Comparison of ENCODE assay signal across 12 cellular contexts in the genomic region with DNA sequence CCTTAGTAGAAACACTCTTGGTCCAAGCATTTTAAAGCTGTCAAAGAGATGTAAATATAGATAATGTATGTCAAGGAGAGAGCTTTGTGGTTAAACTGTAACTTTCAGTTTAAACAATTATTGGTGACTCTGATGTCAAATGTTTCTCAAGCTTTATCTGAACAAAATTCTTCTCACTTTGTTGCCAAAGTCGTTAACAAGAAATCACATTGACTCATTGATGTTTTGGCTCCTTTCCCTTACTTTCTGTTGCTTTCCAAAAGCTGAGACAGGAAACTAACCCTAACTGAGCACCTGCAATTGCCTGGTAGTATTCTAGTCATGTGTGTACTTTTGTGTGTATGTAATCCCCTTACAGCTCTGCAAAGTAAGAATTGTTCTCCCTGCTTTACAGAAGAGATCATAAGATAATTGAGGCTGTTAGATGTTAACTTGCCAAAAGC.
DNase-seq lines count a peak whose midpoint lies in the region; ATAC-seq, FAIRE-seq and TF ChIP-seq lines count a peak whose summit lies in the region.
"Had no signal": no experiment of that assay in that cellular context is flagged by ENCODE, and none has a peak within 500 bp of the region (broad histone marks: within the 10 kb centered on the region; RNA-seq: fewer than 3 reads in every experiment).

No MANE protein-coding gene starts in this region.

- DNase-seq in GM18507 (ENCODE audit: extremely low spot score, insufficient read length, low read depth) = no peak
- no peak for DNase-seq in activated T-helper 2 cell treated with anti-CD3 and anti-CD28 coated beads, Interferon-gamma antibody, Interleukin-2, Interleukin-4, amounts not matched to agents 10 μg/mL and 5 μg/mL and 100 μg/mL, durations not matched to agents 14 hours and 24 hours and 36 hours (ENCODE audit: low spot score)
- DNase-seq in lung (ENCODE audit: low spot score) = no peak
- DNase-seq in chondrocyte (ENCODE audit: low spot score) = no peak
- DNase-seq in activated CD4-positive, alpha-beta memory T cell treated with anti-CD3 and anti-CD28 coated beads for 36 hours = no peak
- DNase-seq in SW480 (ENCODE audit: low spot score) = no peak
- no peak for DNase-seq in epidermal melanocyte (ENCODE audit: insufficient read length, low spot score)
- DNase-seq: stimulated activated naive B cell treated with anti-CD40 and anti-IgM and Interleukin-4, amounts not matched to agents 10 μg/mL and 1 μg/mL and 100 μg/mL, for 72 hours; WERI-Rb-1 had no signal

- H3K4me3 ChIP-seq in lung = no peak overlapping the region
- H3K4me3 ChIP-seq: coronary artery, PC-9 had no signal

- peaks cover 0 to 1% of the 10 kb centered on the region in 2 donors for H3K36me3 ChIP-seq in lung (ENCODE audit: control insufficient read depth in 2 of 2, insufficient read depth in 2 of 2, low read length in 2 of 2)
- H3K36me3 ChIP-seq: WERI-Rb-1 had no signal

- H3K27ac ChIP-seq in lung (ENCODE audit: low read depth in 1 of 2, low read length in 1 of 2) = no peak overlapping the region
- H3K27ac ChIP-seq: coronary artery, PC-9, WERI-Rb-1 had no signal

- H3K36me3 Mint-ChIP-seq in activated T-helper 2 cell treated with anti-CD3 and anti-CD28 coated beads, Interferon-gamma antibody, Interleukin-2, Interleukin-4, amounts not matched to agents 10 μg/mL and 5 μg/mL and 100 μg/mL, durations not matched to agents 14 hours and 24 hours and 36 hours (ENCODE audit: low read depth) = no peaks in the 10 kb centered on the region
- H3K36me3 Mint-ChIP-seq in chondrocyte (ENCODE audit: low read depth) = no peaks in the 10 kb centered on the region
- no peaks in the 10 kb centered on the region for H3K36me3 Mint-ChIP-seq in activated CD4-positive, alpha-beta memory T cell treated with anti-CD3 and anti-CD28 coated beads for 36 hours
- H3K36me3 Mint-ChIP-seq: stimulated activated naive B cell treated with anti-CD40 and anti-IgM and Interleukin-4, amounts not matched to agents 10 μg/mL and 1 μg/mL and 100 μg/mL, for 72 hours had no signal

- peak; percentile 33 for FAIRE-seq in GM18507 (lab: Jason Lieb, UNC)

- intact Hi-C loops in activated T-helper 2 cell treated with anti-CD3 and anti-CD28 coated beads, Interferon-gamma antibody, Interleukin-2, Interleukin-4, amounts not matched to agents 10 μg/mL and 5 μg/mL and 100 μg/mL, durations not matched to agents 14 hours and 24 hours and 36 hours (cut with micrococcal nuclease) = no loop called here
- intact Hi-C loops in activated CD4-positive, alpha-beta memory T cell treated with anti-CD3 and anti-CD28 coated beads for 36 hours (cut with micrococcal nuclease) = no loop called here

- no peaks in the 10 kb centered on the region for H3K4me1 ChIP-seq in lung (ENCODE audit: control insufficient read depth in 2 of 2, insufficient read depth in 2 of 2, low read length in 2 of 2)

- H3K27me3 ChIP-seq in lung (ENCODE audit: control insufficient read depth, insufficient read depth) = no peaks in the 10 kb centered on the region

- H3K9me3 ChIP-seq in lung (ENCODE audit: control insufficient read depth in 2 of 2, insufficient read depth in 1 of 2, low read length in 1 of 2) = peaks cover 0 to 2% of the 10 kb centered on the region in 2 donors

- CTCF ChIA-PET in activated CD4-positive, alpha-beta memory T cell treated with anti-CD3 and anti-CD28 coated beads for 36 hours (lab: Charles Lee) = no interaction called here

- 16 to 33% methylated on average over 1 of the region's 1 CpG for WGBS in lung, 2 donors

- peak overlapping the region; percentile 22 for H3K4me3 Mint-ChIP-seq in activated T-helper 2 cell treated with anti-CD3 and anti-CD28 coated beads, Interferon-gamma antibody, Interleukin-2, Interleukin-4, amounts not matched to agents 10 μg/mL and 5 μg/mL and 100 μg/mL, durations not matched to agents 14 hours and 24 hours and 36 hours (ENCODE audit: low read depth)
- no peak overlapping the region for H3K4me3 Mint-ChIP-seq in chondrocyte (ENCODE audit: unreplicated experiment)
- no peak overlapping the region for H3K4me3 Mint-ChIP-seq in activated CD4-positive, alpha-beta memory T cell treated with anti-CD3 and anti-CD28 coated beads for 36 hours
- H3K4me3 Mint-ChIP-seq: stimulated activated naive B cell treated with anti-CD40 and anti-IgM and Interleukin-4, amounts not matched to agents 10 μg/mL and 1 μg/mL and 100 μg/mL, for 72 hours had no signal

- peaks cover 16% of the 10 kb centered on the region for H3K4me1 Mint-ChIP-seq in activated T-helper 2 cell treated with anti-CD3 and anti-CD28 coated beads, Interferon-gamma antibody, Interleukin-2, Interleukin-4, amounts not matched to agents 10 μg/mL and 5 μg/mL and 100 μg/mL, durations not matched to agents 14 hours and 24 hours and 36 hours (ENCODE audit: low read depth)
- H3K4me1 Mint-ChIP-seq in chondrocyte (ENCODE audit: low read depth) = no peaks in the 10 kb centered on the region
- H3K4me1 Mint-ChIP-seq in activated CD4-positive, alpha-beta memory T cell treated with anti-CD3 and anti-CD28 coated beads for 36 hours (ENCODE audit: low read depth) = no peaks in the 10 kb centered on the region
- H3K4me1 Mint-ChIP-seq: stimulated activated naive B cell treated with anti-CD40 and anti-IgM and Interleukin-4, amounts not matched to agents 10 μg/mL and 1 μg/mL and 100 μg/mL, for 72 hours had no signal

- ATAC-seq in HG03432 (IDR thresholded peaks at IDR 0.05; ENCODE audit: unreplicated experiment) = peak; percentile 87
- ATAC-seq in lung (ENCODE audit: insufficient read depth, low FRiP score) = peak; percentile 27
- ATAC-seq: stimulated activated naive B cell treated with anti-CD40 and anti-IgM and Interleukin-4, amounts not matched to agents 10 μg/mL and 1 μg/mL and 100 μg/mL, for 72 hours had no signal

- TF ChIP-seq CTCF in lung (IDR thresholded peaks at IDR 0.05; ENCODE audit: control extremely low read depth, extremely low read depth) (no peak), chondrocyte (IDR thresholded peaks at IDR 0.05) (no peak)

- H3K27me3 Mint-ChIP-seq in activated T-helper 2 cell treated with anti-CD3 and anti-CD28 coated beads, Interferon-gamma antibody, Interleukin-2, Interleukin-4, amounts not matched to agents 10 μg/mL and 5 μg/mL and 100 μg/mL, durations not matched to agents 14 hours and 24 hours and 36 hours (ENCODE audit: low read depth) = peaks cover 8% of the 10 kb centered on the region
- H3K27me3 Mint-ChIP-seq in chondrocyte (ENCODE audit: low read depth) = peaks cover 20% of the 10 kb centered on the region
- H3K27me3 Mint-ChIP-seq in activated CD4-positive, alpha-beta memory T cell treated with anti-CD3 and anti-CD28 coated beads for 36 hours = no peaks in the 10 kb centered on the region
- H3K27me3 Mint-ChIP-seq: stimulated activated naive B cell treated with anti-CD40 and anti-IgM and Interleukin-4, amounts not matched to agents 10 μg/mL and 1 μg/mL and 100 μg/mL, for 72 hours had no signal

- H3K27ac Mint-ChIP-seq in activated T-helper 2 cell treated with anti-CD3 and anti-CD28 coated beads, Interferon-gamma antibody, Interleukin-2, Interleukin-4, amounts not matched to agents 10 μg/mL and 5 μg/mL and 100 μg/mL, durations not matched to agents 14 hours and 24 hours and 36 hours = peak overlapping the region; percentile 36
- no peak overlapping the region for H3K27ac Mint-ChIP-seq in chondrocyte (ENCODE audit: unreplicated experiment)
- no peak overlapping the region for H3K27ac Mint-ChIP-seq in activated CD4-positive, alpha-beta memory T cell treated with anti-CD3 and anti-CD28 coated beads for 36 hours
- H3K27ac Mint-ChIP-seq: stimulated activated naive B cell treated with anti-CD40 and anti-IgM and Interleukin-4, amounts not matched to agents 10 μg/mL and 1 μg/mL and 100 μg/mL, for 72 hours had no signal

- H3K9me3 Mint-ChIP-seq in activated T-helper 2 cell treated with anti-CD3 and anti-CD28 coated beads, Interferon-gamma antibody, Interleukin-2, Interleukin-4, amounts not matched to agents 10 μg/mL and 5 μg/mL and 100 μg/mL, durations not matched to agents 14 hours and 24 hours and 36 hours = no peaks in the 10 kb centered on the region
- no peaks in the 10 kb centered on the region for H3K9me3 Mint-ChIP-seq in chondrocyte (ENCODE audit: low read depth)
- H3K9me3 Mint-ChIP-seq in activated CD4-positive, alpha-beta memory T cell treated with anti-CD3 and anti-CD28 coated beads for 36 hours = no peaks in the 10 kb centered on the region

- POLR2A ChIA-PET in activated CD4-positive, alpha-beta memory T cell treated with anti-CD3 and anti-CD28 coated beads for 36 hours (lab: Charles Lee) = no interaction called here
